ENCODE assay signal across 1 cellular context in the genomic region with DNA sequence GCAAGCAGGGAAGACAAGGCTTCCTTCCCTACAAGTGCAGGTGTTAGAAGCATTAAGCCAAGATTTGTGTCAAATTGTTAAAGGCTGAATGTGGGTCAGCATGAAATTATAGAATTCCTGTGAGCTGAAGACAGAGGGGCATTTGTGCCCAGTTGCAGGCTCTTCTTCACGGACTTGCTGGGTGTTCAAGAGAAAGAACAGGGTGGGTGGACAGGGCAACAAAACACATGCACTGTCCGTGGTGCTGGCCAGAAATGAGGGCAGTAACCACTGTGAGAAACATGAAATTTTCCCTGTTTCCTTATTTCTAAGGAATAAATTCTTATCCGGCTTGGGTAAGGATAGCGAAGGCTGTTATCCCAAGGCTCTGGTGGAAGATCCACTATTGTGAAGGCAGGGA.
TF ChIP-seq lines count a peak whose summit lies in the region.

No MANE protein-coding gene starts in this region.

TF ChIP-seq in WTC11, 78 proteins besides CTCF, POLR2A, EP300 and RAD21 (continued from another document):
- TF ChIP-seq, protein P1, sequence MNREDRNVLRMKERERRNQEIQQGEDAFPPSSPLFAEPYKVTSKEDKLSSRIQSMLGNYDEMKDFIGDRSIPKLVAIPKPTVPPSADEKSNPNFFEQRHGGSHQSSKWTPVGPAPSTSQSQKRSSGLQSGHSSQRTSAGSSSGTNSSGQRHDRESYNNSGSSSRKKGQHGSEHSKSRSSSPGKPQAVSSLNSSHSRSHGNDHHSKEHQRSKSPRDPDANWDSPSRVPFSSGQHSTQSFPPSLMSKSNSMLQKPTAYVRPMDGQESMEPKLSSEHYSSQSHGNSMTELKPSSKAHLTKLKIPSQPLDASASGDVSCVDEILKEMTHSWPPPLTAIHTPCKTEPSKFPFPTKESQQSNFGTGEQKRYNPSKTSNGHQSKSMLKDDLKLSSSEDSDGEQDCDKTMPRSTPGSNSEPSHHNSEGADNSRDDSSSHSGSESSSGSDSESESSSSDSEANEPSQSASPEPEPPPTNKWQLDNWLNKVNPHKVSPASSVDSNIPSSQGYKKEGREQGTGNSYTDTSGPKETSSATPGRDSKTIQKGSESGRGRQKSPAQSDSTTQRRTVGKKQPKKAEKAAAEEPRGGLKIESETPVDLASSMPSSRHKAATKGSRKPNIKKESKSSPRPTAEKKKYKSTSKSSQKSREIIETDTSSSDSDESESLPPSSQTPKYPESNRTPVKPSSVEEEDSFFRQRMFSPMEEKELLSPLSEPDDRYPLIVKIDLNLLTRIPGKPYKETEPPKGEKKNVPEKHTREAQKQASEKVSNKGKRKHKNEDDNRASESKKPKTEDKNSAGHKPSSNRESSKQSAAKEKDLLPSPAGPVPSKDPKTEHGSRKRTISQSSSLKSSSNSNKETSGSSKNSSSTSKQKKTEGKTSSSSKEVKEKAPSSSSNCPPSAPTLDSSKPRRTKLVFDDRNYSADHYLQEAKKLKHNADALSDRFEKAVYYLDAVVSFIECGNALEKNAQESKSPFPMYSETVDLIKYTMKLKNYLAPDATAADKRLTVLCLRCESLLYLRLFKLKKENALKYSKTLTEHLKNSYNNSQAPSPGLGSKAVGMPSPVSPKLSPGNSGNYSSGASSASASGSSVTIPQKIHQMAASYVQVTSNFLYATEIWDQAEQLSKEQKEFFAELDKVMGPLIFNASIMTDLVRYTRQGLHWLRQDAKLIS (CRISPR knock-in tag; IDR thresholded peaks at IDR 0.05; ENCODE audit: borderline replicate concordance): no peak
- TF ChIP-seq HMGA2 (CRISPR knock-in tag; IDR thresholded peaks at IDR 0.05) (no peak), ZNF121 (CRISPR knock-in tag; IDR thresholded peaks at IDR 0.05) (no peak), RELA (CRISPR knock-in tag; IDR thresholded peaks at IDR 0.05; ENCODE audit: borderline replicate concordance) (no peak), ZNF416 (CRISPR knock-in tag; IDR thresholded peaks at IDR 0.05) (no peak)
